ENCODE assay signal across 11 cellular contexts in the genomic region with DNA sequence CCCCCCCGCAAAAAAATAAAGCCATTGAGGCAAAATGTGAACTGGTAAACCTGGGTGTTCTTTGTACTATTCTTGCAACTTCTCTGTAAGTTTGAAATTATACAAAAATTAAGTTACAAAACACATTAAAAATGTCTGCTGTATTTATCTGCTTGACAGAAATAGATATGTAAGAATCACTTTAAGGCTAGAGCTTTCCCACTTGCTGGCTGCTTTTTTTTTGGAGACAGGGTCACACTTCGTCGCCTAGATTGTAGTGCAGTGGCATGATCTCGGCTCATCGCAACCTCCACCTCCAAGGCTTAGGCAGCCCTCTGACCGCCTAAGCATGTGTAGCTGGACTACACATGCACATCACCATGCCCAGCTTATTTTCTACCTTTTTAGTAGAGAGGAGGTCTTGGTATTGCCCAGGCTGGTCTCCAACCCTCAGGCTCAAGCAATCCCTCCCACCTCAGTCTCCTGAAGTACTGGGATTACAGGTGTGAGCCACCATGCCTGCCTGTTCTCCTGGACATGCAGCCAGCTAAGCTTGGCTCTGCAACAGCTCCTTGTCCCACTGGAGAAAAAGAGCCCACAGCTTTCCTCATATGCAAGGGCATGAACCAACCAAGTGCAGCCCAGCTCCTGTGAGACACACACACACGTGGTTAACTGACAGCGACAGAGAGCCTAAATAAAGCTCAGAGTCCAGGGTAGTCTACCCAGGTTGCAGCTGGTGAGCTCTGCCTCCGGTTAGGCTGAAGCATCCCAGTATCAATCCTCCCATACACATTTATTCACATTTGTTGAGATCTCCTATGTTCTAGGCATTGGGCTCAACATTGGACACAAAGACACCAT. TPM values are rescaled to one million over a fixed set of nuclear protein-coding genes. Genes with fewer than 3 reads are reported as not detected.
DNase-seq lines count a peak whose midpoint lies in the region; ATAC-seq, FAIRE-seq and TF ChIP-seq lines count a peak whose summit lies in the region.
"Had no signal": no experiment of that assay in that cellular context is flagged by ENCODE, and none has a peak within 500 bp of the region (broad histone marks: within the 10 kb centered on the region; RNA-seq: fewer than 3 reads in every experiment).

No MANE protein-coding gene starts in this region.

- no peak for TF ChIP-seq CTCF in OCI-LY7 (conservative IDR thresholded peaks at IDR 0.05; ENCODE audit: low read length)
- no peak for TF ChIP-seq CTCF in astrocyte (IDR thresholded peaks at IDR 0.05; ENCODE audit: insufficient read depth, low read depth, low read length)
- TF ChIP-seq CTCF in adrenal gland (IDR thresholded peaks at IDR 0.05): no peak

- peak overlapping the region; percentile 19 for H3K27ac ChIP-seq in OCI-LY7 (ENCODE audit: low read depth, low read length, poor library complexity, severe bottlenecking)
- H3K27ac ChIP-seq in astrocyte (ENCODE audit: low read depth, low read length): no peak overlapping the region
- no peak overlapping the region for H3K27ac ChIP-seq in adrenal gland
- H3K27ac ChIP-seq: Peyer's patch had no signal

- peaks cover 34% of the 10 kb centered on the region for H3K4me1 ChIP-seq in OCI-LY7 (ENCODE audit: insufficient read depth, low read length, poor library complexity, severe bottlenecking)
- peaks cover 18% of the 10 kb centered on the region for H3K4me1 ChIP-seq in astrocyte (ENCODE audit: insufficient read depth, low read length)
- H3K4me1 ChIP-seq in adrenal gland (replicated peaks in 1 of 2): peaks cover 7 to 10% of the 10 kb centered on the region in 2 donors

- CTCF ChIA-PET in OCI-LY7 (lab: Charles Lee; ENCODE audit: unreplicated experiment): no interaction called here

- H3K27me3 Mint-ChIP-seq in activated naive CD4-positive, alpha-beta T cell treated with anti-CD3 and anti-CD28 coated beads, Interleukin-2, amount 50 U/mL, for 24 hours: no peaks in the 10 kb centered on the region
- no peaks in the 10 kb centered on the region for H3K27me3 Mint-ChIP-seq in astrocyte (ENCODE audit: low read depth, unreplicated experiment)
- no peaks in the 10 kb centered on the region for H3K27me3 Mint-ChIP-seq in stimulated activated memory B cell treated with anti-CD40 and anti-IgM and Interleukin-4, amounts not matched to agents 10 μg/mL and 1 μg/mL and 100 μg/mL, for 72 hours

- H3K9me3 ChIP-seq in OCI-LY7 (ENCODE audit: low read length) (no peaks in the 10 kb centered on the region), astrocyte (ENCODE audit: insufficient read depth, low read depth, low read length) (no peaks in the 10 kb centered on the region), adrenal gland (replicated peaks in 1 of 3) (no peaks in the 10 kb centered on the region)
- H3K9me3 ChIP-seq: Peyer's patch had no signal

- DNase-seq in activated naive CD4-positive, alpha-beta T cell treated with anti-CD3 and anti-CD28 coated beads, Interleukin-2, amount 50 U/mL, for 16 hours: no peak
- DNase-seq in OCI-LY7 (ENCODE audit: low spot score) (no peak), astrocyte (ENCODE audit: low read depth) (no peak), cerebellar nuclear complex (lab: John Stamatoyannopoulos, UW) (no peak), MV-4-11 (lab: John Stamatoyannopoulos, UW) (no peak), adrenal gland (no peak)
- DNase-seq: aorta, NCI-H2081, Peyer's patch had no signal

- no TSS peak for BruUV-seq in OCI-LY7 (replicated peaks; lab: Mats Ljungman, UMichigan)

- intact Hi-C loops in OCI-LY7 (cut with micrococcal nuclease; ENCODE audit: unreplicated experiment) (loop anchor here (10.0 kb wide), 1 partner anchor 669 kb away; a partner anchor contains a TSS), adrenal gland (cut with DNase I) (loop anchor here in 1 of 2 donors (10.0 kb wide), 1 partner anchor 469 kb away; no protein-coding TSS in a partner anchor)

- H3K4me1 Mint-ChIP-seq in activated naive CD4-positive, alpha-beta T cell treated with anti-CD3 and anti-CD28 coated beads, Interleukin-2, amount 50 U/mL, for 24 hours: peaks cover 31% of the 10 kb centered on the region
- H3K4me1 Mint-ChIP-seq in astrocyte (ENCODE audit: low read depth, unreplicated experiment): peaks cover 19% of the 10 kb centered on the region
- peaks cover 49% of the 10 kb centered on the region for H3K4me1 Mint-ChIP-seq in stimulated activated memory B cell treated with anti-CD40 and anti-IgM and Interleukin-4, amounts not matched to agents 10 μg/mL and 1 μg/mL and 100 μg/mL, for 72 hours

- H3K36me3 ChIP-seq in OCI-LY7 (ENCODE audit: insufficient read depth, low read length) (peaks cover 71% of the 10 kb centered on the region), astrocyte (ENCODE audit: insufficient read depth, low read length) (peaks cover 41% of the 10 kb centered on the region), adrenal gland (replicated peaks in 1 of 2) (peaks cover 0 to 39% of the 10 kb centered on the region in 2 donors)

- H3K4me2 ChIP-seq in OCI-LY7 (ENCODE audit: low read length) (peak overlapping the region; percentile 83; the same call in 1 of the 2 replicates), astrocyte (ENCODE audit: low read length) (no peak overlapping the region)

- H3K4me3 Mint-ChIP-seq in activated naive CD4-positive, alpha-beta T cell treated with anti-CD3 and anti-CD28 coated beads, Interleukin-2, amount 50 U/mL, for 24 hours: peak overlapping the region; percentile 97
- H3K4me3 Mint-ChIP-seq in astrocyte (ENCODE audit: unreplicated experiment): peak overlapping the region; percentile 40
- H3K4me3 Mint-ChIP-seq in stimulated activated memory B cell treated with anti-CD40 and anti-IgM and Interleukin-4, amounts not matched to agents 10 μg/mL and 1 μg/mL and 100 μg/mL, for 72 hours: no peak overlapping the region

- no peaks in the 10 kb centered on the region for H3K9me3 Mint-ChIP-seq in activated naive CD4-positive, alpha-beta T cell treated with anti-CD3 and anti-CD28 coated beads, Interleukin-2, amount 50 U/mL, for 24 hours
- no peaks in the 10 kb centered on the region for H3K9me3 Mint-ChIP-seq in astrocyte (ENCODE audit: unreplicated experiment)
- H3K9me3 Mint-ChIP-seq in stimulated activated memory B cell treated with anti-CD40 and anti-IgM and Interleukin-4, amounts not matched to agents 10 μg/mL and 1 μg/mL and 100 μg/mL, for 72 hours: no peaks in the 10 kb centered on the region

- WGBS in adrenal gland, 4 donors: 76 to 80% (median 78%) methylated on average over 9 of the region's 9 CpGs

- H2AFZ ChIP-seq in OCI-LY7 (ENCODE audit: low read length): no peak overlapping the region
- H2AFZ ChIP-seq in astrocyte (ENCODE audit: low read depth, low read length): no peak overlapping the region

- POLR2A ChIA-PET in OCI-LY7 (lab: Charles Lee): interaction anchor here (0.6 to 1.5 kb wide), 2 partner anchors 215 to 306 kb away, joined by 3 to 4 read pairs; no protein-coding TSS in a partner anchor

- H3K4me3 ChIP-seq in OCI-LY7 (ENCODE audit: low read depth, low read length, poor library complexity, severe bottlenecking) (no peak overlapping the region), astrocyte (ENCODE audit: insufficient read depth, low read depth, low read length) (no peak overlapping the region), adrenal gland (no peak overlapping the region)
- H3K4me3 ChIP-seq: Peyer's patch had no signal

- no peak for ATAC-seq in stimulated activated memory B cell treated with anti-CD40 and anti-IgM and Interleukin-4, amounts not matched to agents 10 μg/mL and 1 μg/mL and 100 μg/mL, for 72 hours

- peak overlapping the region; percentile 92 for H3K27ac Mint-ChIP-seq in activated naive CD4-positive, alpha-beta T cell treated with anti-CD3 and anti-CD28 coated beads, Interleukin-2, amount 50 U/mL, for 24 hours
- peak overlapping the region; percentile 73 for H3K27ac Mint-ChIP-seq in astrocyte (ENCODE audit: unreplicated experiment)
- H3K27ac Mint-ChIP-seq in stimulated activated memory B cell treated with anti-CD40 and anti-IgM and Interleukin-4, amounts not matched to agents 10 μg/mL and 1 μg/mL and 100 μg/mL, for 72 hours: peak overlapping the region; percentile 94

- H3K79me2 ChIP-seq in OCI-LY7 (ENCODE audit: insufficient read depth, low read depth, low read length): peaks cover 39% of the 10 kb centered on the region
- H3K79me2 ChIP-seq in astrocyte (ENCODE audit: insufficient read depth, low read length): peaks cover 49% of the 10 kb centered on the region

- no peak overlapping the region for H3K9ac ChIP-seq in astrocyte (ENCODE audit: low read length)

- FAIRE-seq in astrocyte (lab: Jason Lieb, UNC): no peak

- H3K27me3 ChIP-seq in astrocyte (ENCODE audit: insufficient read depth, low read length) (no peaks in the 10 kb centered on the region), adrenal gland (no peaks in the 10 kb centered on the region)
- H3K27me3 ChIP-seq: Peyer's patch had no signal

- H3K9me2 ChIP-seq in OCI-LY7 (ENCODE audit: insufficient read depth, low read length): no peaks in the 10 kb centered on the region

- H4K20me1 ChIP-seq in OCI-LY7 (ENCODE audit: insufficient read depth, low read length) (peaks cover 29% of the 10 kb centered on the region), astrocyte (ENCODE audit: insufficient read depth, low read length) (peaks cover 59% of the 10 kb centered on the region)

- TF ChIP-seq POLR2A in adrenal gland (IDR thresholded peaks at IDR 0.05): no peak

- peaks cover 40% of the 10 kb centered on the region for H3K36me3 Mint-ChIP-seq in activated naive CD4-positive, alpha-beta T cell treated with anti-CD3 and anti-CD28 coated beads, Interleukin-2, amount 50 U/mL, for 24 hours
- peaks cover 40% of the 10 kb centered on the region for H3K36me3 Mint-ChIP-seq in astrocyte (ENCODE audit: low read depth, unreplicated experiment)
- peaks cover 70% of the 10 kb centered on the region for H3K36me3 Mint-ChIP-seq in stimulated activated memory B cell treated with anti-CD40 and anti-IgM and Interleukin-4, amounts not matched to agents 10 μg/mL and 1 μg/mL and 100 μg/mL, for 72 hours

RNA-seq across cellular contexts. Expression of a gene that starts 4.5 kb away (rescaled TPM):
- 3,737 and 4,080 TPM in 2 replicates for total RNA-seq in OCI-LY7 (2014; rRNA removed; shearing (Covaris generic))
- 2,562 and 2,567 TPM in 2 replicates for total RNA-seq in OCI-LY7 (2022)
- total RNA-seq in astrocyte: 1,513 and 1,663 TPM in 2 replicates
- 1,000 to 10,000 TPM; 1,210 to 2,501 (median 1,342) TPM for total RNA-seq in adrenal gland
- 1,000 to 10,000 TPM; 2,161 to 2,863 (median 2,568) TPM for polyA plus RNA-seq in adrenal gland
